ENCODE assay signal across 9 cellular contexts in the genomic region with DNA sequence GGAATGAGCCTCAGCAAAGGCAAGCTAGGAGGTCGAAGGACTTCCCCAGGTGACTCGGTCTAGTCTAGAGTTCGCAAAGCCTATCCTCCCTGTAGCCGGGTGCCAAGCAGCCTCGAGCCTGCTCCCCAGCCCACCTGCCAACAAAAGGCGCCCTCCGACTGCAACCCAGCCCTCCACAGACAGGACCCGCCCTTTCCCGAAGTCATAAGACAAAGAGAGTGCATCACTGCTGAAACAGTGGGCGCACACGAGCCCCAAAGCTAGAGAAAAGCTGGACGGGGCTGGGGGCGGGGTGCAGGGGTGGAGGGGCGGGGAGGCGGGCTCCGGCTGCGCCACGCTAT. TPM values are rescaled to one million over a fixed set of nuclear protein-coding genes. Genes with fewer than 3 reads are reported as not detected.
DNase-seq lines count a peak whose midpoint lies in the region; ATAC-seq and TF ChIP-seq lines count a peak whose summit lies in the region.
"Had no signal": no experiment of that assay in that cellular context is flagged by ENCODE, and none has a peak within 500 bp of the region (broad histone marks: within the 10 kb centered on the region; RNA-seq: fewer than 3 reads in every experiment).

No MANE protein-coding gene starts in this region.

- H3K27me3 ChIP-seq in gastrocnemius medialis = peaks cover 14 to 36% (median 16%) of the 10 kb centered on the region in 3 donors

- intact Hi-C loops in gastrocnemius medialis (cut with DNase I; ENCODE audit: low total_unique reads) = loop anchor here (2.0 kb wide), 2 partner anchors 97 to 105 kb away; no protein-coding TSS in a partner anchor

- no peak for TF ChIP-seq CTCF in astrocyte of the cerebellum (IDR thresholded peaks at IDR 0.05; ENCODE audit: low read depth, low read length, missing control alignments)
- no peak for TF ChIP-seq CTCF in gastrocnemius medialis (IDR thresholded peaks at IDR 0.05 in 4 of 5, conservative IDR thresholded peaks at IDR 0.05 in 1 of 5)

- TF ChIP-seq POLR2A in gastrocnemius medialis (IDR thresholded peaks at IDR 0.05) = no peak

- H3K4me1 ChIP-seq in ES-I3 (ENCODE audit: insufficient read depth, low read length) (peaks cover 8% of the 10 kb centered on the region), gastrocnemius medialis (peaks cover 0 to 5% of the 10 kb centered on the region in 2 donors)

- ATAC-seq in gastrocnemius medialis = no peak

- DNase-seq in astrocyte of the cerebellum (ENCODE audit: low read depth) (no peak), gastrocnemius medialis (no peak), NCI-H1048 (lab: John Stamatoyannopoulos, UW) (no peak), OCI-M1 (lab: John Stamatoyannopoulos, UW) (no peak)
- DNase-seq in stimulated activated CD4-positive, alpha-beta T cell treated with anti-CD3 and anti-CD28 coated beads, Interleukin-12 subunit alpha, Interleukin-12 subunit beta, amount 100 ng/mL, for 4 hours = no peak
- no peak for DNase-seq in activated CD4-positive, CD25-positive, alpha-beta regulatory T cell (lab: John Stamatoyannopoulos, UW)
- DNase-seq: NCI-H1436 had no signal

- peak overlapping the region; percentile 61 to 75 (median 67) for H3K27ac ChIP-seq in gastrocnemius medialis

- H3K36me3 ChIP-seq in ES-I3 (ENCODE audit: insufficient read depth, low read length) (no peaks in the 10 kb centered on the region), gastrocnemius medialis (no peaks in the 10 kb centered on the region)

- H3K4me3 ChIP-seq in astrocyte of the cerebellum (ENCODE audit: low read depth, low read length) (peak overlapping the region; percentile 99), iPS-18c (ENCODE audit: insufficient read depth, low read depth, low read length) (peak overlapping the region; percentile 47), gastrocnemius medialis (peak overlapping the region; percentile 44 to 55 (median 54))

- in situ Hi-C loops in astrocyte of the cerebellum (cut with HindIII; ENCODE audit: low sequenced_read_pairs) = no loop called here
- in situ Hi-C loops in gastrocnemius medialis (cut with MboI; ENCODE audit: low sequenced_read_pairs in 4 of 4) = loop anchor here in 2 of 4 donors (10.0 kb wide), 1 partner anchor 99 kb away; no protein-coding TSS in a partner anchor

- H3K9me3 ChIP-seq in ES-I3 (ENCODE audit: control insufficient read depth, insufficient read depth, low read length) = no peaks in the 10 kb centered on the region
- H3K9me3 ChIP-seq in iPS-18c (ENCODE audit: control insufficient read depth, insufficient read depth, low read length) = no peaks in the 10 kb centered on the region
- no peaks in the 10 kb centered on the region for H3K9me3 ChIP-seq in gastrocnemius medialis

- peak overlapping the region; percentile 93 for H3K9ac ChIP-seq in ES-I3 (ENCODE audit: low read depth, low read length)

RNA-seq across cellular contexts. Expression of a gene that starts 0.7 kb away (rescaled TPM):
- total RNA-seq in gastrocnemius medialis = 10 to 100 TPM; 11.2 to 43.6 (median 18.7) TPM

Comparison
In these comparisons a context has a peak if more than half of its experiments do, and no peak if none do; other contexts are left out.
1. H3K4me3 ChIP-seq: peak in every context shown above with its lines; median percentile 99 in astrocyte of the cerebellum; 54 in gastrocnemius medialis; 47 in iPS-18c.